ENCODE assay signal across 19 cellular contexts in the genomic region with DNA sequence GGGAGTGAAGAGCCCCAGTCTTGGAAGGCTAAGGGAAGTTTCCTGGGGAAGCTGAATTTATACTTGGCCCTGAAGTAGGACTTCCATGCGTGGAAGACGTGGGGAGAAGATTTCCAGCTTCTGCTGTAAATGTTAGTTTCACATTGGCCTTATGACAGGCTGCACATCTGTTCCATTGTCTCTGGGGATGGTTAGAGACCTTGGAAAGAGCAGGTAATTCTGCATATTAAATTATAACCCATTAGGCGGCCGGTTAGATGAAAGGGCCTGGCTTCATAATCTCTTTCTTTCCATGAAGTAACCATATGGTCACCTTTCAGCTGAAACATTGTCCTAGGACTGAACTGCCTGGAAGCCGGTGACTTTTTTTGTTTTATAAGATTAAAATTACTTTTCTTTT. TPM values are rescaled to one million over a fixed set of nuclear protein-coding genes. Genes with fewer than 3 reads are reported as not detected.
DNase-seq lines count a peak whose midpoint lies in the region; ATAC-seq, FAIRE-seq and TF ChIP-seq lines count a peak whose summit lies in the region.
"Had no signal": no experiment of that assay in that cellular context is flagged by ENCODE, and none has a peak within 500 bp of the region (broad histone marks: within the 10 kb centered on the region; RNA-seq: fewer than 3 reads in every experiment).

No MANE protein-coding gene starts in this region.

- no peak overlapping the region for H2BK12ac ChIP-seq in mesenchymal stem cell (ENCODE audit: low read length in 2 of 2)

- H3K4me2 ChIP-seq in HepG2 (ENCODE audit: low read depth, low read length), result no peak overlapping the region
- H3K4me2 ChIP-seq in mesenchymal stem cell (ENCODE audit: low read length, poor library complexity, severe bottlenecking), result no peak overlapping the region
- no peak overlapping the region for H3K4me2 ChIP-seq in OCI-LY7 (ENCODE audit: low read length)

- no peak overlapping the region for H2AFZ ChIP-seq in HepG2 (ENCODE audit: low read length)
- no peak overlapping the region for H2AFZ ChIP-seq in mesenchymal stem cell (ENCODE audit: low read depth, low read length)
- H2AFZ ChIP-seq in OCI-LY7 (ENCODE audit: low read length), result no peak overlapping the region

- no peak overlapping the region for H2BK5ac ChIP-seq in mesenchymal stem cell (ENCODE audit: low read depth, low read length, poor library complexity, severe bottlenecking)

- in situ Hi-C loops in HepG2 (cut with HindIII; ENCODE audit: extremely low pct_ligation_motif_present, low pct_unique_long_range_greater_than_20kb), result no loop called here

- no peak overlapping the region for H3K14ac ChIP-seq in mesenchymal stem cell (ENCODE audit: low read length in 2 of 2)

- no peak overlapping the region for H3K23ac ChIP-seq in mesenchymal stem cell (ENCODE audit: low read length in 2 of 2)

- no peaks in the 10 kb centered on the region for H4K20me1 ChIP-seq in HepG2 (ENCODE audit: insufficient read depth, low read length)
- no peaks in the 10 kb centered on the region for H4K20me1 ChIP-seq in OCI-LY7 (ENCODE audit: insufficient read depth, low read length)

- no peaks in the 10 kb centered on the region for H3K36me3 ChIP-seq in HepG2 (replicated peaks in 1 of 2; ENCODE audit: control insufficient read depth in 1 of 2, insufficient read depth in 2 of 2, low read length in 2 of 2)
- no peaks in the 10 kb centered on the region for H3K36me3 ChIP-seq in right lobe of liver
- H3K36me3 ChIP-seq in mesenchymal stem cell (ENCODE audit: control insufficient read depth in 1 of 2, insufficient read depth in 2 of 2, low read depth in 1 of 2, low read length in 2 of 2), result no peaks in the 10 kb centered on the region
- H3K36me3 ChIP-seq in OCI-LY7 (ENCODE audit: insufficient read depth, low read length), result no peaks in the 10 kb centered on the region
- H3K36me3 ChIP-seq: SJSA1 had no signal

- H3K4me3 ChIP-seq in HepG2 (replicated peaks in 1 of 3; ENCODE audit: insufficient read depth in 1 of 3, low read depth in 2 of 3, low read length in 3 of 3), result no peak overlapping the region
- H3K4me3 ChIP-seq in right lobe of liver, result no peak overlapping the region
- H3K4me3 ChIP-seq in mesenchymal stem cell (ENCODE audit: insufficient read depth in 1 of 2, low read depth in 1 of 2, low read length in 2 of 2), result no peak overlapping the region
- H3K4me3 ChIP-seq in OCI-LY7 (ENCODE audit: low read depth, low read length, poor library complexity, severe bottlenecking), result no peak overlapping the region
- H3K4me3 ChIP-seq: SJSA1 had no signal

- TF ChIP-seq CTCF in HepG2 (CRISPR knock-in tag; IDR thresholded peaks at IDR 0.05) (no peak), right lobe of liver (IDR thresholded peaks at IDR 0.05) (no peak), OCI-LY7 (conservative IDR thresholded peaks at IDR 0.05; ENCODE audit: low read length) (no peak)

- H3K79me2 ChIP-seq in HepG2 (ENCODE audit: insufficient read depth, low read length) (no peaks in the 10 kb centered on the region), OCI-LY7 (ENCODE audit: insufficient read depth, low read depth, low read length) (no peaks in the 10 kb centered on the region)

- H3K27ac ChIP-seq in HepG2 (ENCODE audit: extremely low read length, insufficient read depth, low read length) (peak overlapping the region; percentile 91), right lobe of liver (no peak overlapping the region), mesenchymal stem cell (ENCODE audit: low read length, poor library complexity, severe bottlenecking) (no peak overlapping the region), OCI-LY7 (ENCODE audit: low read depth, low read length, poor library complexity, severe bottlenecking) (no peak overlapping the region)
- H3K27ac ChIP-seq: C4-2B, SJSA1 had no signal

- peak overlapping the region; percentile 93 for H2AK5ac ChIP-seq in mesenchymal stem cell (ENCODE audit: low read length, severe bottlenecking)

- DNase-seq in HepG2 (ENCODE audit: low spot score), result no peak
- no peak for DNase-seq in right lobe of liver
- DNase-seq in NCI-H82 treated with DMSO at 0.1 percent for 48 hours (lab: John Stamatoyannopoulos, UW; ENCODE audit: unreplicated experiment), result peak; percentile 96
- DNase-seq in mesenchymal stem cell, result no peak
- DNase-seq in OCI-LY7 (ENCODE audit: low spot score), result no peak
- no peak for DNase-seq in NCI-H748 (lab: John Stamatoyannopoulos, UW; ENCODE audit: unreplicated experiment)
- no peak for DNase-seq in NCI-H1436 treated with DMSO at 0.1 percent for 48 hours (lab: John Stamatoyannopoulos, UW)
- DNase-seq: DMS79, H7, Kasumi-1, MM.1S, NCI-H1417, NCI-H2029 treated with DMSO at 0.1 percent for 48 hours had no signal

- CTCF ChIA-PET in HepG2 (lab: Yijun Ruan, JAX; ENCODE audit: low intra/inter-chr PET ratio, low total read pairs), result no interaction called here
- CTCF ChIA-PET in OCI-LY7 (lab: Charles Lee; ENCODE audit: unreplicated experiment), result no interaction called here

- no peak overlapping the region for H2BK120ac ChIP-seq in mesenchymal stem cell (ENCODE audit: low read depth, low read length)

- intact Hi-C loops in HepG2 (cut with micrococcal nuclease; ENCODE audit: unreplicated experiment), result no loop called here
- intact Hi-C loops in right lobe of liver (cut with DNase I), result no loop called here
- intact Hi-C loops in OCI-LY7 (cut with micrococcal nuclease; ENCODE audit: unreplicated experiment), result no loop called here

- no peaks in the 10 kb centered on the region for H3K79me1 ChIP-seq in mesenchymal stem cell (replicated peaks; ENCODE audit: low read length, poor library complexity, severe bottlenecking)

- no peak overlapping the region for H4K91ac ChIP-seq in mesenchymal stem cell (ENCODE audit: low read length)

- ATAC-seq in HepG2, result no peak
- no peak for ATAC-seq in right lobe of liver
- no peak for ATAC-seq in GM18867 (IDR thresholded peaks at IDR 0.05; ENCODE audit: unreplicated experiment)

- WGBS in HepG2 (ENCODE audit: low lambda C conversion rate), result 97% methylated on average over 5 of the region's 5 CpGs
- 78% methylated on average over 5 of the region's 5 CpGs for WGBS in right lobe of liver (ENCODE audit: insufficient coverage, low coverage, low lambda C conversion rate, missing lambda C conversion rate)
- 93% methylated on average over 4 of the region's 5 CpGs for WGBS in mesenchymal stem cell

- H3K27me3 ChIP-seq in HepG2 (ENCODE audit: control insufficient read depth in 1 of 2, insufficient read depth in 2 of 2, low read length in 2 of 2) (no peaks in the 10 kb centered on the region), right lobe of liver (no peaks in the 10 kb centered on the region), mesenchymal stem cell (ENCODE audit: control insufficient read depth in 1 of 2, insufficient read depth in 1 of 2, low read length in 2 of 2) (no peaks in the 10 kb centered on the region)
- H3K27me3 ChIP-seq: SJSA1 had no signal

- H3K9me3 ChIP-seq in HepG2 (ENCODE audit: low read length) (no peaks in the 10 kb centered on the region), right lobe of liver (no peaks in the 10 kb centered on the region), mesenchymal stem cell (ENCODE audit: control insufficient read depth, low read length) (no peaks in the 10 kb centered on the region), OCI-LY7 (ENCODE audit: low read length) (no peaks in the 10 kb centered on the region)
- H3K9me3 ChIP-seq: SJSA1 had no signal

- no TSS peak for BruUV-seq in HepG2 (replicated peaks; lab: Mats Ljungman, UMichigan)
- no TSS peak for BruUV-seq in OCI-LY7 (replicated peaks; lab: Mats Ljungman, UMichigan)

- TF ChIP-seq RAD21 in HepG2 (CRISPR knock-in tag; IDR thresholded peaks at IDR 0.05), result no peak

- H3K9ac ChIP-seq in HepG2 (ENCODE audit: insufficient read depth, low read depth, low read length) (no peak overlapping the region), mesenchymal stem cell (ENCODE audit: low read length) (no peak overlapping the region)

- no peak overlapping the region for H2BK15ac ChIP-seq in mesenchymal stem cell (ENCODE audit: low read depth, poor library complexity, severe bottlenecking)

- no peak overlapping the region for H3K18ac ChIP-seq in mesenchymal stem cell (ENCODE audit: low read depth in 1 of 2, low read length in 2 of 2)

- no peak for TF ChIP-seq EP300 in HepG2 (IDR thresholded peaks at IDR 0.05; ENCODE audit: low read depth in 2 of 2, low read length in 2 of 2)
- no peak for TF ChIP-seq EP300 in HepG2 (CRISPR knock-in tag; IDR thresholded peaks at IDR 0.05; ENCODE audit: borderline replicate concordance)

- TF ChIP-seq POLR2A in HepG2 (IDR thresholded peaks at IDR 0.05; ENCODE audit: insufficient read depth in 1 of 2, low read depth in 2 of 2, low read length in 2 of 2) (no peak), right lobe of liver (IDR thresholded peaks at IDR 0.05) (no peak)

- H3K4ac ChIP-seq in mesenchymal stem cell (ENCODE audit: low read depth in 1 of 2, low read length in 2 of 2), result no peak overlapping the region

- H3K4me1 ChIP-seq in HepG2 (ENCODE audit: insufficient read depth, low read length) (peaks cover 96% of the 10 kb centered on the region), right lobe of liver (peaks cover 0 to 23% (median 4%) of the 10 kb centered on the region in 4 donors), mesenchymal stem cell (ENCODE audit: control insufficient read depth, insufficient read depth, low read depth, low read length) (peaks cover 11% of the 10 kb centered on the region), OCI-LY7 (ENCODE audit: insufficient read depth, low read length, poor library complexity, severe bottlenecking) (no peaks in the 10 kb centered on the region)
- H3K4me1 ChIP-seq: SJSA1 had no signal

- no peak for FAIRE-seq in HepG2 (lab: Jason Lieb, UNC)
- FAIRE-seq: A204.1 had no signal

- no peaks in the 10 kb centered on the region for H3K9me2 ChIP-seq in OCI-LY7 (ENCODE audit: insufficient read depth, low read length)

- H4K8ac ChIP-seq in mesenchymal stem cell (ENCODE audit: low read length), result no peak overlapping the region

- POLR2A ChIA-PET in HepG2 (lab: Yijun Ruan, JAX), result no interaction called here
- POLR2A ChIA-PET in OCI-LY7 (lab: Charles Lee), result no interaction called here

RNA-seq across cellular contexts. Expression of a gene that starts 37.5 kb away (rescaled TPM):
- total RNA-seq in HepG2 (2016; rRNA removed; fragmentation: Illumina TruSeq; extraction: Trizol) (not detected in 2 replicates), right lobe of liver (1 to 10 TPM in 5 of 6 experiments, under 1 TPM in 1; 0.88 to 3.0 (median 1.9) TPM), OCI-LY7 (2022) (not detected in 2 replicates)
- total RNA-seq in HepG2 (2016; cell fraction: cytosol; rRNA removed; fragmentation: Illumina TruSeq; extraction: Trizol; ENCODE audit: low read depth), result not detected in 2 replicates
- total RNA-seq in HepG2 (2016; cell fraction: insoluble cytoplasmic fraction; rRNA removed; fragmentation: Illumina TruSeq; extraction: Trizol), result not detected in 2 replicates
- total RNA-seq in HepG2 (2016; cell fraction: membrane; rRNA removed; fragmentation: Illumina TruSeq; extraction: Trizol), result not detected in 2 replicates
- not detected in 2 replicates for total RNA-seq in HepG2 (2016; cell fraction: nucleus; rRNA removed; fragmentation: Illumina TruSeq; extraction: Trizol)
- 0.04 TPM in 1 of 2 replicates, not detected in the other for polyA plus RNA-seq in HepG2 (2011; rRNA removed)
- not detected in 2 replicates for polyA plus RNA-seq in HepG2 (2011; cell fraction: cytosol; rRNA removed)
- not detected in 2 replicates for polyA plus RNA-seq in HepG2 (2011; cell fraction: nucleus; rRNA removed)
- not detected in 2 replicates for polyA plus RNA-seq in HepG2 (2012)
- not detected in 2 replicates for polyA plus RNA-seq in HepG2 (2016; cell fraction: cytosol; fragmentation: Illumina TruSeq; extraction: Trizol; ENCODE audit: low read depth)
- polyA plus RNA-seq in HepG2 (2016; cell fraction: insoluble cytoplasmic fraction; fragmentation: Illumina TruSeq; extraction: Trizol; ENCODE audit: low read depth), result not detected in 2 replicates
- polyA plus RNA-seq in HepG2 (2016; cell fraction: membrane; fragmentation: Illumina TruSeq; extraction: Trizol; ENCODE audit: low read depth), result not detected in 2 replicates
- not detected in 2 replicates for polyA plus RNA-seq in HepG2 (2016; cell fraction: nucleus; fragmentation: Illumina TruSeq; extraction: Trizol; ENCODE audit: insufficient read depth, low read depth)
- not detected in 2 replicates for polyA minus RNA-seq in HepG2 (2011; rRNA and poly(A)+ RNA removed; ENCODE audit: low replicate concordance)
- polyA minus RNA-seq in HepG2 (2011; cell fraction: cytosol; rRNA and poly(A)+ RNA removed), result not detected in 2 replicates
- polyA minus RNA-seq in HepG2 (2011; cell fraction: nucleus; rRNA and poly(A)+ RNA removed), result not detected in 2 replicates
- polyA plus RNA-seq in mesenchymal stem cell (2013, experiment 1 of 2), result not detected
- not detected for polyA plus RNA-seq in mesenchymal stem cell (2013, experiment 2 of 2)
- total RNA-seq in OCI-LY7 (2014; rRNA removed; shearing (Covaris generic)), result not detected in 2 replicates
- total RNA-seq: H7, HT-29, SJSA1 had no signal
- polyA plus RNA-seq: IgD-negative memory B cell had no signal
